In genomic region chr14:91021991-91022621, GRCh38 we compare ENCODE assay signal across 8 cellular contexts. TPM values are rescaled to one million over a fixed set of nuclear protein-coding genes. Genes with fewer than 3 reads are reported as not detected.
DNase-seq lines count a peak whose midpoint lies in the region; ATAC-seq and TF ChIP-seq lines count a peak whose summit lies in the region.

No MANE protein-coding gene starts in this region.

- H3K4me1 Mint-ChIP-seq in activated CD8-positive, alpha-beta T cell treated with anti-CD3 and anti-CD28 coated beads, Interleukin-2, amount 10 ng/mL, durations not matched to agents 7 days and 5 days (ENCODE audit: low read depth) = peaks cover 71% of the 10 kb centered on the region

- H3K4me3 ChIP-seq in psoas muscle = peak overlapping the region; percentile 49

- peak overlapping the region; percentile 62 for H3K4me3 Mint-ChIP-seq in activated CD8-positive, alpha-beta T cell treated with anti-CD3 and anti-CD28 coated beads, Interleukin-2, amount 10 ng/mL, durations not matched to agents 7 days and 5 days

- POLR2A ChIA-PET in activated CD8-positive, alpha-beta T cell treated with anti-CD3 and anti-CD28 coated beads, Interleukin-2, amount 10 ng/mL, durations not matched to agents 7 days and 5 days (lab: Charles Lee) = interaction anchor here (0.8 kb wide), 1 partner anchor 17 kb away, joined by 3 read pairs; no protein-coding TSS in a partner anchor

- intact Hi-C loops in psoas muscle (cut with DNase I) = no loop called here

- CTCF ChIA-PET in activated CD8-positive, alpha-beta T cell treated with anti-CD3 and anti-CD28 coated beads, Interleukin-2, amount 10 ng/mL, durations not matched to agents 7 days and 5 days (lab: Charles Lee) = interaction anchor here (1.0 to 1.1 kb wide), 3 partner anchors 12 to 155 kb away, joined by 3 read pairs; no protein-coding TSS in a partner anchor

- no peaks in the 10 kb centered on the region for H3K9me3 Mint-ChIP-seq in activated CD8-positive, alpha-beta T cell treated with anti-CD3 and anti-CD28 coated beads, Interleukin-2, amount 10 ng/mL, durations not matched to agents 7 days and 5 days (ENCODE audit: insufficient read depth)

- no peaks in the 10 kb centered on the region for H3K27me3 ChIP-seq in psoas muscle (ENCODE audit: insufficient read depth in 3 of 3, low read length in 2 of 3)

- peak overlapping the region; percentile 84 for H3K27ac Mint-ChIP-seq in activated CD8-positive, alpha-beta T cell treated with anti-CD3 and anti-CD28 coated beads, Interleukin-2, amount 10 ng/mL, durations not matched to agents 7 days and 5 days

- WGBS in psoas muscle, 3 donors = 94 to 99% (median 98%) methylated on average over 1 of the region's 1 CpG

- DNase-seq in activated CD8-positive, alpha-beta T cell treated with anti-CD3 and anti-CD28 coated beads, Interleukin-2, amount 10 ng/mL, durations not matched to agents 7 days and 5 days = peak; percentile 40
- DNase-seq in psoas muscle = no peak
- DNase-seq in NCI-H1436 (lab: John Stamatoyannopoulos, UW) = no peak
- no peak for DNase-seq in NK-92 (lab: John Stamatoyannopoulos, UW; ENCODE audit: unreplicated experiment)
- no peak for DNase-seq in substantia nigra (lab: John Stamatoyannopoulos, UW)
- DNase-seq in DMS79 treated with DMSO at 0.1 percent for 48 hours (lab: John Stamatoyannopoulos, UW) = no peak

- H3K36me3 Mint-ChIP-seq in activated CD8-positive, alpha-beta T cell treated with anti-CD3 and anti-CD28 coated beads, Interleukin-2, amount 10 ng/mL, durations not matched to agents 7 days and 5 days (ENCODE audit: low read depth) = peaks cover 61% of the 10 kb centered on the region

- no peaks in the 10 kb centered on the region for H3K4me1 ChIP-seq in psoas muscle

- no peaks in the 10 kb centered on the region for H3K9me3 ChIP-seq in psoas muscle

- no peaks in the 10 kb centered on the region for H3K36me3 ChIP-seq in psoas muscle (ENCODE audit: insufficient read depth in 1 of 2, low read depth in 1 of 2)

- ATAC-seq in GM18907 (IDR thresholded peaks at IDR 0.05; ENCODE audit: unreplicated experiment) = peak; percentile 54
- peak; percentile 45 for ATAC-seq in HG02798 (IDR thresholded peaks at IDR 0.05; ENCODE audit: poor library complexity, unreplicated experiment)
- peak; percentile 73 for ATAC-seq in activated CD8-positive, alpha-beta T cell treated with anti-CD3 and anti-CD28 coated beads, Interleukin-2, amount 10 ng/mL, durations not matched to agents 7 days and 5 days
- no peak for ATAC-seq in psoas muscle

- H3K27ac ChIP-seq in psoas muscle (no peak overlapping the region), substantia nigra (ENCODE audit: low read depth, low read length, poor library complexity, severe bottlenecking) (no peak overlapping the region)

- no peak for TF ChIP-seq CTCF in psoas muscle (IDR thresholded peaks at IDR 0.05)

- H3K27me3 Mint-ChIP-seq in activated CD8-positive, alpha-beta T cell treated with anti-CD3 and anti-CD28 coated beads, Interleukin-2, amount 10 ng/mL, durations not matched to agents 7 days and 5 days (ENCODE audit: low read depth) = no peaks in the 10 kb centered on the region

RNA-seq across cellular contexts. Expression of gene RPS6KA5, which starts 38.3 kb away (rescaled TPM):
- total RNA-seq in activated CD8-positive, alpha-beta T cell treated with anti-CD3 and anti-CD28 coated beads, Interleukin-2, amount 10 ng/mL, durations not matched to agents 7 days and 5 days = 10 to 100 TPM; 50.8 to 53.1 TPM
- total RNA-seq in psoas muscle = 10 to 100 TPM; 11.5 to 20.0 (median 15.8) TPM
- polyA plus RNA-seq in psoas muscle = 1 to 10 TPM in 2 of 3 donors, under 1 TPM in 1; 0.94 to 3.9 (median 3.7) TPM

Comparison
In these comparisons a context has a peak if more than half of its experiments do, and no peak if none do; other contexts are left out.
1. ATAC-seq: peak in GM18907 (single experiment), HG02798 (single experiment) and activated CD8-positive, alpha-beta T cell treated with anti-CD3 and anti-CD28 coated beads, Interleukin-2, amount 10 ng/mL, durations not matched to agents 7 days and 5 days (single experiment); none in psoas muscle (0 of 4).